In the genomic region with DNA sequence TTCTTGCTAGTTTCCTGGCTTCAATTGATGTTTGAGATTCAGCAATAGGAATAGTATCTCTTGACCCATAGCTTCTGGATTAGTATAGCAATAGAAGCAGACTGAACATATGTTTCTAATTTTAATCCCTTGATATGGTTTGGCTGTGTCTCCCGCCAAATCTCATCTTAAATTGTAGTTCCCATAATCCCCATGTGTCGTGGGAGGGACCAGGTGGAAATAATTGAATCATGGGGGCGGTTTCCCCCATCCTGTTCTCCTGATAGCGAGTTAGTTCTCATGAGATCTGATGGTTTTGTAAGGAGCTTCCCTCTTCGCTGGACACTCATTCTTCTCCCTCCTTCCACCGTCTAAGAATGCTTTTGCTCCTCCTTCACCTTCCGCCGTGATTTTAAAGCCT, we compare ENCODE assay signal across 32 cellular contexts. TPM values are rescaled to one million over a fixed set of nuclear protein-coding genes. Genes with fewer than 3 reads are reported as not detected.
"Had no signal": no experiment of that assay in that cellular context is flagged by ENCODE, and none has a peak within 500 bp of the region (broad histone marks: within the 10 kb centered on the region; RNA-seq: fewer than 3 reads in every experiment).

No MANE protein-coding gene starts in this region.

- H3K36me3 ChIP-seq: breast epithelium, heart right ventricle, pancreas, prostate gland, thoracic aorta had no signal

- H3K4me1 ChIP-seq: breast epithelium, heart right ventricle, pancreas, prostate gland had no signal

- H3K9me3 ChIP-seq: heart right ventricle, pancreas, prostate gland, thoracic aorta had no signal

- DNase-seq: activated CD4-positive, alpha-beta memory T cell treated with anti-CD3 and anti-CD28 coated beads, Interleukin-2, amount 10 ng/mL, durations not matched to agents 7 days and 5 days; activated CD4-positive, alpha-beta T cell treated with anti-CD3 and anti-CD28 coated beads for 1 hour; activated CD4-positive, alpha-beta T cell treated with anti-CD3 and anti-CD28 coated beads, Interleukin-2, amount 10 ng/mL, durations not matched to agents 7 days and 5 days; activated CD8-positive, alpha-beta memory T cell treated with anti-CD3 and anti-CD28 coated beads, Interleukin-2, amount 50 U/mL, for 48 hours; activated gamma-delta T cell treated with Interleukin-2 at 50 U/mL for 16 hours; activated naive CD4-positive, alpha-beta T cell treated with anti-CD3 and anti-CD28 coated beads, Interleukin-2, amount 50 U/mL, for 16 hours; activated T-cell treated with anti-CD3 and anti-CD28 coated beads, Interleukin-2, amount 50 U/mL, for 24 hours; amniotic stem cell; central memory CD4-positive, alpha-beta T cell; foreskin melanocyte; heart right ventricle; midbrain; naive thymus-derived CD4-positive, alpha-beta T cell; nucleus accumbens; pancreas; retina; stimulated activated CD4-positive, alpha-beta T cell treated with anti-CD3 and anti-CD28 coated beads, Interleukin-12 subunit alpha, Interleukin-12 subunit beta, amount 100 ng/mL, for 4 hours; stimulated activated CD4-positive, alpha-beta T cell treated with anti-CD3 and anti-CD28 coated beads, Interleukin-4, amount 100 ng/mL, for 1 hour; T-helper 9 cell had no signal

- ATAC-seq: esophagus mucosa; heart right ventricle; naive thymus-derived CD4-positive, alpha-beta T cell; pancreas; sciatic nerve; WTC11 had no signal

- FAIRE-seq: pancreas, urothelium cell line had no signal

- H3K27ac ChIP-seq: breast epithelium, heart right ventricle, pancreas, prostate gland, thoracic aorta had no signal

- H3K9me3 Mint-ChIP-seq: activated CD4-positive, alpha-beta memory T cell treated with anti-CD3 and anti-CD28 coated beads, Interleukin-2, amount 10 ng/mL, durations not matched to agents 7 days and 5 days; activated CD4-positive, alpha-beta T cell treated with anti-CD3 and anti-CD28 coated beads, Interleukin-2, amount 10 ng/mL, durations not matched to agents 7 days and 5 days; activated T-cell treated with anti-CD3 and anti-CD28 coated beads, Interleukin-2, amount 50 U/mL, for 24 hours; stimulated activated naive CD8-positive, alpha-beta T cell treated with anti-CD3 and anti-CD28 coated beads, Interleukin-15, Interleukin-2, amounts not matched to agents 100 ng/mL and 50 ng/mL, for 24 hours; WTC11 had no signal

- H3K27me3 ChIP-seq: breast epithelium, pancreas had no signal

- H3K36me3 Mint-ChIP-seq: naive thymus-derived CD4-positive, alpha-beta T cell; WTC11 had no signal

- H3K4me3 Mint-ChIP-seq: activated CD4-positive, alpha-beta memory T cell treated with anti-CD3 and anti-CD28 coated beads, Interleukin-2, amount 10 ng/mL, durations not matched to agents 7 days and 5 days; activated CD4-positive, alpha-beta T cell treated with anti-CD3 and anti-CD28 coated beads, Interleukin-2, amount 10 ng/mL, durations not matched to agents 7 days and 5 days; activated T-cell treated with anti-CD3 and anti-CD28 coated beads, Interleukin-2, amount 50 U/mL, for 24 hours; naive thymus-derived CD4-positive, alpha-beta T cell; stimulated activated naive CD8-positive, alpha-beta T cell treated with anti-CD3 and anti-CD28 coated beads, Interleukin-15, Interleukin-2, amounts not matched to agents 100 ng/mL and 50 ng/mL, for 24 hours; WTC11 had no signal

- H3K27ac Mint-ChIP-seq: activated CD4-positive, alpha-beta memory T cell treated with anti-CD3 and anti-CD28 coated beads, Interleukin-2, amount 10 ng/mL, durations not matched to agents 7 days and 5 days; activated CD4-positive, alpha-beta T cell treated with anti-CD3 and anti-CD28 coated beads, Interleukin-2, amount 10 ng/mL, durations not matched to agents 7 days and 5 days; activated T-cell treated with anti-CD3 and anti-CD28 coated beads, Interleukin-2, amount 50 U/mL, for 24 hours; naive thymus-derived CD4-positive, alpha-beta T cell; stimulated activated naive CD8-positive, alpha-beta T cell treated with anti-CD3 and anti-CD28 coated beads, Interleukin-15, Interleukin-2, amounts not matched to agents 100 ng/mL and 50 ng/mL, for 24 hours; WTC11 had no signal

- H3K4me1 Mint-ChIP-seq: activated CD4-positive, alpha-beta memory T cell treated with anti-CD3 and anti-CD28 coated beads, Interleukin-2, amount 10 ng/mL, durations not matched to agents 7 days and 5 days; activated CD4-positive, alpha-beta T cell treated with anti-CD3 and anti-CD28 coated beads, Interleukin-2, amount 10 ng/mL, durations not matched to agents 7 days and 5 days; naive thymus-derived CD4-positive, alpha-beta T cell; WTC11 had no signal

- H3K4me3 ChIP-seq: heart right ventricle, pancreas, prostate gland, skin epidermis, thoracic aorta had no signal

RNA-seq across cellular contexts. Expression of a gene that starts 20.1 kb away (rescaled TPM):
- total RNA-seq: activated CD4-positive, alpha-beta memory T cell treated with anti-CD3 and anti-CD28 coated beads, Interleukin-2, amount 10 ng/mL, durations not matched to agents 7 days and 5 days; activated CD4-positive, alpha-beta T cell treated with anti-CD3 and anti-CD28 coated beads, Interleukin-2, amount 10 ng/mL, durations not matched to agents 7 days and 5 days; breast epithelium; glomerular endothelial cell; kidney epithelial cell; naive thymus-derived CD4-positive, alpha-beta T cell; pancreas; sciatic nerve; subcutaneous adipose tissue; WTC11 had no signal
- polyA plus RNA-seq: naive thymus-derived CD4-positive, alpha-beta T cell; neural cell had no signal
